Comparison of ENCODE assay signal across 1 cellular context in the genomic region with DNA sequence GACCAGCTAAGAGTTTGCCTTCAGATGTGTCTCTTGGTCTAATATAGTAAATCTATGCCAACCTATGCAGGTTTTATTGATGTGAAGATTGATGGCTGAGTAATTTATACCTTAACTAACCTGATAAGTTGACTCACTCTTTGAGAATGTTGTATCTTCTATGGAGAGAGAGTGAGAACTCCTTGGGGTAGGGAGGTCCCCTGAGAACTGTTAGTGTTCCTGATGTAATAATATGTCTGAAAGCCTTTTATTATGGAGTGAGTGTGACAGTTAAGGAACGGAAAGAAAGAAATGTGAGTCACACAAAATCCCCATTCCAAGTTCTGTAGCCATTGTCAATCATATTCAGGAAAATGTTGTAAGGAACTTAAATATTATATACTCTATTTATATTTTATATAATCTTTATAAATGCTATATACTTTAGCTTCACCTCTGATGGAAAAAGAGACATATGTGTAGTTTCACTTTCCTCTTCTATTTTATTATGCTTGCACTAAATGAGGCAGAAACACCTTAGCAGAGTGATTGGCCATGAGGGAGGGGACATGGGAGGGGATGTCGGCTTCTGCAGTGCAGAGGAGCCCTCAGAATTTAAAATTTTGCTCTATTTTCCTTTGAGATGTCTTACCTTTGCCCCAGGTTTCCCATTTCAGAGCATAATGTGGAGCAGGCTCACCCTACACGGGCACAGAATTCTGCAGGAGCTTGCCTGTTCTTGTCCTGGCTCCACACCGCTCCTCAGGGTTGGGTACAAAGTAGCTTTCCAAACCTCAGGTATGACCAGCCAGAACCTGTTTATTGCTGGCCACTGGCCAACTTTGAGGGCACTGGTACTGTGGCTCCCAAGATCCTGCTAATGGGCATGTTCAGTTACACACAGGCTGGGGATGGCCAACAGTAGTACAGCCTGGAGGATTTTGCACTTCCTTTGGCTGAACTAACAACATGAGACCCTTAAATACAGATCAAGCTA.
A peak's percentile ranks its signal among the peaks of the same experiment; 100 is the strongest.
TF ChIP-seq lines count a peak whose summit lies in the region.

No MANE protein-coding gene starts in this region.

TF ChIP-seq in HEK293, 187 proteins besides CTCF, POLR2A, EP300 and RAD21 (continued from another document):
- TF ChIP-seq, protein P1, sequence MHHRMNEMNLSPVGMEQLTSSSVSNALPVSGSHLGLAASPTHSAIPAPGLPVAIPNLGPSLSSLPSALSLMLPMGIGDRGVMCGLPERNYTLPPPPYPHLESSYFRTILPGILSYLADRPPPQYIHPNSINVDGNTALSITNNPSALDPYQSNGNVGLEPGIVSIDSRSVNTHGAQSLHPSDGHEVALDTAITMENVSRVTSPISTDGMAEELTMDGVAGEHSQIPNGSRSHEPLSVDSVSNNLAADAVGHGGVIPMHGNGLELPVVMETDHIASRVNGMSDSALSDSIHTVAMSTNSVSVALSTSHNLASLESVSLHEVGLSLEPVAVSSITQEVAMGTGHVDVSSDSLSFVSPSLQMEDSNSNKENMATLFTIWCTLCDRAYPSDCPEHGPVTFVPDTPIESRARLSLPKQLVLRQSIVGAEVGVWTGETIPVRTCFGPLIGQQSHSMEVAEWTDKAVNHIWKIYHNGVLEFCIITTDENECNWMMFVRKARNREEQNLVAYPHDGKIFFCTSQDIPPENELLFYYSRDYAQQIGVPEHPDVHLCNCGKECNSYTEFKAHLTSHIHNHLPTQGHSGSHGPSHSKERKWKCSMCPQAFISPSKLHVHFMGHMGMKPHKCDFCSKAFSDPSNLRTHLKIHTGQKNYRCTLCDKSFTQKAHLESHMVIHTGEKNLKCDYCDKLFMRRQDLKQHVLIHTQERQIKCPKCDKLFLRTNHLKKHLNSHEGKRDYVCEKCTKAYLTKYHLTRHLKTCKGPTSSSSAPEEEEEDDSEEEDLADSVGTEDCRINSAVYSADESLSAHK (tag by site-specific recombination; IDR thresholded peaks at IDR 0.05) = no peak
- TF ChIP-seq ZNF623 (tag by site-specific recombination; IDR thresholded peaks at IDR 0.05) = no peak
- peak; percentile 44; the same call in 1 of the 2 replicates for TF ChIP-seq ZNF629 (tag by site-specific recombination; IDR thresholded peaks at IDR 0.05)
- TF ChIP-seq ZBTB20 (tag by site-specific recombination; IDR thresholded peaks at IDR 0.05) = no peak
- TF ChIP-seq KLF8 (tag by site-specific recombination; IDR thresholded peaks at IDR 0.05) = 0 out of 2 replicates have a peak, but pooled peaks have one; percentile 22
- no peak for TF ChIP-seq ZFP69B (tag by site-specific recombination; IDR thresholded peaks at IDR 0.05)
- TF ChIP-seq, protein P2, sequence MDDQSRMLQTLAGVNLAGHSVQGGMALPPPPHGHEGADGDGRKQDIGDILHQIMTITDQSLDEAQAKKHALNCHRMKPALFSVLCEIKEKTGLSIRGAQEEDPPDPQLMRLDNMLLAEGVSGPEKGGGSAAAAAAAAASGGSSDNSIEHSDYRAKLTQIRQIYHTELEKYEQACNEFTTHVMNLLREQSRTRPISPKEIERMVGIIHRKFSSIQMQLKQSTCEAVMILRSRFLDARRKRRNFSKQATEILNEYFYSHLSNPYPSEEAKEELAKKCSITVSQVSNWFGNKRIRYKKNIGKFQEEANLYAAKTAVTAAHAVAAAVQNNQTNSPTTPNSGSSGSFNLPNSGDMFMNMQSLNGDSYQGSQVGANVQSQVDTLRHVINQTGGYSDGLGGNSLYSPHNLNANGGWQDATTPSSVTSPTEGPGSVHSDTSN (CRISPR knock-in tag; IDR thresholded peaks at IDR 0.05) = no peak
- TF ChIP-seq, protein P3, sequence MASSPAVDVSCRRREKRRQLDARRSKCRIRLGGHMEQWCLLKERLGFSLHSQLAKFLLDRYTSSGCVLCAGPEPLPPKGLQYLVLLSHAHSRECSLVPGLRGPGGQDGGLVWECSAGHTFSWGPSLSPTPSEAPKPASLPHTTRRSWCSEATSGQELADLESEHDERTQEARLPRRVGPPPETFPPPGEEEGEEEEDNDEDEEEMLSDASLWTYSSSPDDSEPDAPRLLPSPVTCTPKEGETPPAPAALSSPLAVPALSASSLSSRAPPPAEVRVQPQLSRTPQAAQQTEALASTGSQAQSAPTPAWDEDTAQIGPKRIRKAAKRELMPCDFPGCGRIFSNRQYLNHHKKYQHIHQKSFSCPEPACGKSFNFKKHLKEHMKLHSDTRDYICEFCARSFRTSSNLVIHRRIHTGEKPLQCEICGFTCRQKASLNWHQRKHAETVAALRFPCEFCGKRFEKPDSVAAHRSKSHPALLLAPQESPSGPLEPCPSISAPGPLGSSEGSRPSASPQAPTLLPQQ (tag by site-specific recombination; IDR thresholded peaks at IDR 0.05) = no peak
- peak; percentile 97 for TF ChIP-seq SP7 (tag by site-specific recombination; IDR thresholded peaks at IDR 0.05)
- TF ChIP-seq ZNF76 (tag by site-specific recombination; IDR thresholded peaks at IDR 0.05; ENCODE audit: borderline replicate concordance, low read depth) = no peak
- peak; percentile 40; the same call in 1 of the 2 replicates for TF ChIP-seq PRDM10 (tag by site-specific recombination; IDR thresholded peaks at IDR 0.05)
- no peak for TF ChIP-seq ZSCAN18 (tag by site-specific recombination; IDR thresholded peaks at IDR 0.05)
- TF ChIP-seq ZNF624 (tag by site-specific recombination; IDR thresholded peaks at IDR 0.05) = no peak
- no peak for TF ChIP-seq ZNF670 (tag by site-specific recombination; IDR thresholded peaks at IDR 0.05; ENCODE audit: low read depth)
- TF ChIP-seq KLF9 (tag by site-specific recombination; IDR thresholded peaks at IDR 0.05; ENCODE audit: low read depth) = no peak
- peak; percentile 54 for TF ChIP-seq PRDM6 (tag by site-specific recombination; IDR thresholded peaks at IDR 0.05)
- no peak for TF ChIP-seq ZNF169 (tag by site-specific recombination; IDR thresholded peaks at IDR 0.05)
- TF ChIP-seq ZNF10 (tag by site-specific recombination; IDR thresholded peaks at IDR 0.05) = 0 out of 2 replicates have a peak, but pooled peaks have one; percentile 14
- no peak for TF ChIP-seq ZNF768 (tag by site-specific recombination; IDR thresholded peaks at IDR 0.05)
- peak; percentile 80 for TF ChIP-seq MYNN (tag by site-specific recombination; IDR thresholded peaks at IDR 0.05; ENCODE audit: borderline replicate concordance)
- TF ChIP-seq, protein P4, sequence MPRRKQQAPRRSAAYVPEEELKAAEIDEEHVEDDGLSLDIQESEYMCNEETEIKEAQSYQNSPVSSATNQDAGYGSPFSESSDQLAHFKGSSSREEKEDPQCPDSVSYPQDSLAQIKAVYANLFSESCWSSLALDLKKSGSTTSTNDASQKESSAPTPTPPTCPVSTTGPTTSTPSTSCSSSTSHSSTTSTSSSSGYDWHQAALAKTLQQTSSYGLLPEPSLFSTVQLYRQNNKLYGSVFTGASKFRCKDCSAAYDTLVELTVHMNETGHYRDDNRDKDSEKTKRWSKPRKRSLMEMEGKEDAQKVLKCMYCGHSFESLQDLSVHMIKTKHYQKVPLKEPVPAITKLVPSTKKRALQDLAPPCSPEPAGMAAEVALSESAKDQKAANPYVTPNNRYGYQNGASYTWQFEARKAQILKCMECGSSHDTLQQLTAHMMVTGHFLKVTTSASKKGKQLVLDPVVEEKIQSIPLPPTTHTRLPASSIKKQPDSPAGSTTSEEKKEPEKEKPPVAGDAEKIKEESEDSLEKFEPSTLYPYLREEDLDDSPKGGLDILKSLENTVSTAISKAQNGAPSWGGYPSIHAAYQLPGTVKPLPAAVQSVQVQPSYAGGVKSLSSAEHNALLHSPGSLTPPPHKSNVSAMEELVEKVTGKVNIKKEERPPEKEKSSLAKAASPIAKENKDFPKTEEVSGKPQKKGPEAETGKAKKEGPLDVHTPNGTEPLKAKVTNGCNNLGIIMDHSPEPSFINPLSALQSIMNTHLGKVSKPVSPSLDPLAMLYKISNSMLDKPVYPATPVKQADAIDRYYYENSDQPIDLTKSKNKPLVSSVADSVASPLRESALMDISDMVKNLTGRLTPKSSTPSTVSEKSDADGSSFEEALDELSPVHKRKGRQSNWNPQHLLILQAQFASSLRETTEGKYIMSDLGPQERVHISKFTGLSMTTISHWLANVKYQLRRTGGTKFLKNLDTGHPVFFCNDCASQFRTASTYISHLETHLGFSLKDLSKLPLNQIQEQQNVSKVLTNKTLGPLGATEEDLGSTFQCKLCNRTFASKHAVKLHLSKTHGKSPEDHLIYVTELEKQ (tag by site-specific recombination; IDR thresholded peaks at IDR 0.05; ENCODE audit: borderline replicate concordance) = 0 out of 2 replicates have a peak, but pooled peaks have one; percentile 30
- no peak for TF ChIP-seq ZNF140 (tag by site-specific recombination; IDR thresholded peaks at IDR 0.05)
- peak; percentile 28; the same call in 1 of the 2 replicates for TF ChIP-seq KLF10 (tag by site-specific recombination; IDR thresholded peaks at IDR 0.05)
- TF ChIP-seq FEZF1 (tag by site-specific recombination; IDR thresholded peaks at IDR 0.05) = peak; percentile 25; the same call in 1 of the 2 replicates
- TF ChIP-seq GLIS1 (tag by site-specific recombination; IDR thresholded peaks at IDR 0.05) = 0 out of 2 replicates have a peak, but pooled peaks have one; percentile 33
- TF ChIP-seq ZBTB17 (tag by site-specific recombination; IDR thresholded peaks at IDR 0.05) = no peak
- TF ChIP-seq ZNF132 (tag by site-specific recombination; IDR thresholded peaks at IDR 0.05; ENCODE audit: borderline replicate concordance) = no peak
- TF ChIP-seq ZNF223 (tag by site-specific recombination; IDR thresholded peaks at IDR 0.05) = no peak
